In genomic region chr11:74988541-74989268, GRCh38 we compare ENCODE assay signal across 1 cellular context.
TF ChIP-seq lines count a peak whose summit lies in the region.

NEU3 (plus strand) TSS chr11:74988933; CDS start chr11:74989061, 128 bp downstream.

TF ChIP-seq in H1, 55 proteins besides CTCF, POLR2A, EP300 and RAD21 (continued from another document):
- TF ChIP-seq CHD7 (IDR thresholded peaks at IDR 0.05; ENCODE audit: insufficient replicate concordance, low read length) (no peak), SIX5 (IDR thresholded peaks at IDR 0.05; ENCODE audit: low read depth, low read length) (no peak), E2F6 (IDR thresholded peaks at IDR 0.05) (no peak; the same call in 1 of the 2 replicates), BCL11A (IDR thresholded peaks at IDR 0.05; ENCODE audit: low read depth in 2 of 2, low read length in 2 of 2) (no peak), NANOG (IDR thresholded peaks at IDR 0.05; ENCODE audit: insufficient read depth, low read depth, low read length, poor library complexity, severe bottlenecking) (no peak), SP4 (IDR thresholded peaks at IDR 0.05; ENCODE audit: low read length) (no peak), SIRT6 (IDR thresholded peaks at IDR 0.05; ENCODE audit: low read length) (no peak), ASH2L (IDR thresholded peaks at IDR 0.05; ENCODE audit: low read length) (peak; percentile 77), TCF12 (IDR thresholded peaks at IDR 0.05; ENCODE audit: low read depth, low read length) (no peak), POU5F1 (IDR thresholded peaks at IDR 0.05; ENCODE audit: low read depth, low read length) (0 out of 2 replicates have a peak, but pooled peaks have one; percentile 24), SIN3A (conservative IDR thresholded peaks at IDR 0.05 in 1 of 2, IDR thresholded peaks at IDR 0.05 in 1 of 2; ENCODE audit: low read depth in 1 of 2, low read length in 2 of 2) (peak in 1 of 2 experiments; percentile 8; a peak in 1 of 4 replicates), KDM5A (IDR thresholded peaks at IDR 0.05; ENCODE audit: low read length) (no peak), TAF7 (optimal IDR thresholded peaks at IDR 0.05; ENCODE audit: borderline replicate concordance, low read depth, low read length) (peak; percentile 50), BACH1 (IDR thresholded peaks at IDR 0.05; ENCODE audit: low read length) (no peak), BRCA1 (IDR thresholded peaks at IDR 0.05; ENCODE audit: low read depth, low read length) (no peak), TBP (IDR thresholded peaks at IDR 0.05; ENCODE audit: low read depth, low read length) (peak; percentile 95), EGR1 (IDR thresholded peaks at IDR 0.05; ENCODE audit: borderline replicate concordance, low read depth, low read length) (0 out of 2 replicates have a peak, but pooled peaks have one; percentile 19), HDAC6 (IDR thresholded peaks at IDR 0.05; ENCODE audit: low read depth, low read length) (no peak), TAF1 (IDR thresholded peaks at IDR 0.05; ENCODE audit: low read depth, low read length) (peak; percentile 88), SP1 (IDR thresholded peaks at IDR 0.05; ENCODE audit: low read depth, low read length) (peak; percentile 67), KDM4A (IDR thresholded peaks at IDR 0.05; ENCODE audit: low read depth, low read length, severe bottlenecking) (peak; percentile 67), SAP30 (IDR thresholded peaks at IDR 0.05; ENCODE audit: insufficient read depth, insufficient replicate concordance, low read length) (no peak), RFX5 (IDR thresholded peaks at IDR 0.05; ENCODE audit: borderline replicate concordance, low read depth, low read length) (no peak), JUN (IDR thresholded peaks at IDR 0.05; ENCODE audit: low read depth, low read length) (no peak), EZH2 (IDR thresholded peaks at IDR 0.05; ENCODE audit: low read depth, low read length, severe bottlenecking) (no peak), USF2 (IDR thresholded peaks at IDR 0.05; ENCODE audit: low read length) (no peak), ATF3 (IDR thresholded peaks at IDR 0.05; ENCODE audit: insufficient read depth, low read depth, low read length) (no peak), CREB1 (IDR thresholded peaks at IDR 0.05) (no peak), ATF2 (IDR thresholded peaks at IDR 0.05; ENCODE audit: low read length) (no peak), GABPA (IDR thresholded peaks at IDR 0.05; ENCODE audit: borderline replicate concordance, insufficient read depth, low read length) (no peak), RBBP5 (IDR thresholded peaks at IDR 0.05; ENCODE audit: borderline replicate concordance, low read depth, low read length) (no peak), NRF1 (IDR thresholded peaks at IDR 0.05; ENCODE audit: low read depth, low read length) (no peak), RNF2 (IDR thresholded peaks at IDR 0.05; ENCODE audit: borderline replicate concordance, low read depth, low read length, missing control alignments, poor library complexity, severe bottlenecking) (no peak), YY1 (IDR thresholded peaks at IDR 0.05; ENCODE audit: low read depth, low read length) (no peak), MAX (IDR thresholded peaks at IDR 0.05) (no peak; the same call in 1 of the 2 replicates), CBX5 (IDR thresholded peaks at IDR 0.05; ENCODE audit: low read depth, low read length) (no peak), JUND (IDR thresholded peaks at IDR 0.05; ENCODE audit: low read length) (no peak), GTF2F1 (IDR thresholded peaks at IDR 0.05; ENCODE audit: borderline replicate concordance, low read depth, low read length) (no peak), CHD1 (IDR thresholded peaks at IDR 0.05; ENCODE audit: low read depth, low read length) (no peak), MAFK (IDR thresholded peaks at IDR 0.05; ENCODE audit: low read depth, low read length) (no peak), SUZ12 (IDR thresholded peaks at IDR 0.05; ENCODE audit: low read length) (no peak), CEBPB (IDR thresholded peaks at IDR 0.05; ENCODE audit: low read depth, low read length) (no peak), CBX8 (IDR thresholded peaks at IDR 0.05; ENCODE audit: borderline replicate concordance, low read depth, low read length) (no peak), CTBP2 (IDR thresholded peaks at IDR 0.05; ENCODE audit: borderline replicate concordance, insufficient read depth, insufficient read length, low read length) (no peak), RXRA (IDR thresholded peaks at IDR 0.05; ENCODE audit: insufficient read depth, low read depth, low read length) (no peak), TEAD4 (IDR thresholded peaks at IDR 0.05; ENCODE audit: low read depth, low read length) (no peak), CHD2 (IDR thresholded peaks at IDR 0.05; ENCODE audit: low read length) (no peak), HDAC2 (IDR thresholded peaks at IDR 0.05; ENCODE audit: borderline replicate concordance in 1 of 2, low read depth in 2 of 2, low read length in 2 of 2) (no peak), FOSL1 (IDR thresholded peaks at IDR 0.05; ENCODE audit: insufficient read depth, low read depth, low read length) (no peak), POLR2AphosphoS5 (IDR thresholded peaks at IDR 0.05; ENCODE audit: low read depth, low read length) (peak; percentile 90; the same call in 1 of the 2 replicates), PHF8 (conservative IDR thresholded peaks at IDR 0.05; ENCODE audit: low read depth, low read length) (peak; percentile 38), SRF (IDR thresholded peaks at IDR 0.05; ENCODE audit: low read depth, low read length) (no peak), KDM1A (IDR thresholded peaks at IDR 0.05; ENCODE audit: borderline replicate concordance, low read length) (no peak), ZNF274 (IDR thresholded peaks at IDR 0.05; ENCODE audit: borderline replicate concordance, extremely low read depth, low read length) (no peak)
